ENCODE assay signal across 13 cellular contexts in the genomic region with DNA sequence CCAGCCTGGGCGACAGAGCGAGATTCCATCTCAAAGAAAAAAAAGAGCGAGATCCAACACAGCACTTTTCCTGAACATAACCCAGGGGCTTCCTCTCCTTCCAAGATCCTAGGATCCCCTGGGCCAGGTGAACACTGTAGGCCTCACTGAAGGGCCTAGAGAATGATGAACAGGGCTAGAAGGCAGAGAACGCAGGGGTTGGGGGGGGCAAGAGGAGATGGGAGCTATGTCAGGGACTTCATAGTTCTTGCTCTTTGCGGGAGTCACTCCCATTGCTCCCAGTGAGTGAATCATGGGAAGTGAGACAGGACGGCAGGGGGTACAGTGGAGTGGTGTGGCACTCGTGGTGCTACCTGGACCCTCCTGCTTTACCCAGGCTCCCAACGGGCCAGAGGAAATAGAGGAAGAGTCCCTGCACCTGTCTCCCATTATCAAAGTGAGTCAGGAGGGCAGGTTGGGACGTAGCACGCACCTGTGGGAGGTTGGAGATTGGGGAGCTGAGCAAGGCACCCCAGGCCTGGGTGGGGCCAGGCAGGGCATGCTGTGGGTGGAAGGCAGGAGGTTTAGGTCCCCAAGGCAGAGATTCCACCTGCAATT. TPM values are rescaled to one million over a fixed set of nuclear protein-coding genes. Genes with fewer than 3 reads are reported as not detected.
DNase-seq lines count a peak whose midpoint lies in the region; ATAC-seq, FAIRE-seq and TF ChIP-seq lines count a peak whose summit lies in the region.
"Had no signal": no experiment of that assay in that cellular context is flagged by ENCODE, and none has a peak within 500 bp of the region (broad histone marks: within the 10 kb centered on the region; RNA-seq: fewer than 3 reads in every experiment).

No MANE protein-coding gene starts in this region.

- H3K27me3 ChIP-seq in gastroesophageal sphincter (no peaks in the 10 kb centered on the region), small intestine (ENCODE audit: control insufficient read depth in 2 of 2, insufficient read depth in 2 of 2, low read length in 2 of 2) (no peaks in the 10 kb centered on the region)

- no peak for FAIRE-seq in small intestine (lab: Jason Lieb, UNC)

- H3K4me1 ChIP-seq in gastroesophageal sphincter, result peaks cover 0 to 69% (median 4%) of the 10 kb centered on the region in 3 donors
- peaks cover 0 to 12% of the 10 kb centered on the region in 2 donors for H3K4me1 ChIP-seq in small intestine (ENCODE audit: control insufficient read depth in 2 of 2, insufficient read depth in 1 of 2, low read depth in 1 of 2, low read length in 1 of 2)

- ATAC-seq in gastroesophageal sphincter, result no peak
- ATAC-seq in HG03342 (IDR thresholded peaks at IDR 0.05; ENCODE audit: unreplicated experiment), result no peak
- ATAC-seq: CD8-positive, alpha-beta T cell; mucosa of descending colon had no signal

- 83 to 97% methylated on average over 6 to 7 of the region's 10 CpGs for WGBS in gastroesophageal sphincter (ENCODE audit: low coverage in 1 of 2), 2 donors
- 37 to 73% (median 49%) methylated on average over 8 to 10 of the region's 10 CpGs for WGBS in small intestine, 3 donors

- DNase-seq in HT-29 (ENCODE audit: low spot score), result peak; percentile 69
- DNase-seq in SW480 (ENCODE audit: low spot score), result peak; percentile 94
- DNase-seq in small intestine, result peak; percentile 58
- DNase-seq in middle frontal gyrus (ENCODE audit: extremely low spot score, low spot score), result no peak
- no peak for DNase-seq in NCI-H526 treated with DMSO at 0.1 percent for 48 hours (lab: John Stamatoyannopoulos, UW)
- DNase-seq: activated T-cell treated with anti-CD3 and anti-CD28 coated beads, Interleukin-2, amount 50 U/mL, for 48 hours; amygdala; CD8-positive, alpha-beta T cell; foreskin fibroblast had no signal

- H3K9me3 ChIP-seq in gastroesophageal sphincter (no peaks in the 10 kb centered on the region), small intestine (ENCODE audit: control insufficient read depth, low read depth) (no peaks in the 10 kb centered on the region)
- H3K9me3 ChIP-seq: mucosa of descending colon had no signal

- H3K36me3 ChIP-seq in gastroesophageal sphincter (peaks cover 0 to 7% of the 10 kb centered on the region in 2 donors), small intestine (ENCODE audit: control insufficient read depth in 2 of 2, insufficient read depth in 2 of 2, low read length in 2 of 2) (peaks cover 0 to 7% of the 10 kb centered on the region in 2 donors)

- H3K4me3 ChIP-seq in gastroesophageal sphincter, result no peak overlapping the region
- no peak overlapping the region for H3K4me3 ChIP-seq in small intestine (ENCODE audit: low read depth in 1 of 2, low read length in 2 of 2)
- H3K4me3 ChIP-seq: mucosa of descending colon had no signal

- TF ChIP-seq CTCF in gastroesophageal sphincter (IDR thresholded peaks at IDR 0.05), result no peak

- TF ChIP-seq EP300 in gastroesophageal sphincter (IDR thresholded peaks at IDR 0.05), result no peak

- H3K27ac ChIP-seq in gastroesophageal sphincter (peak overlapping the region in 3 of 4 donors; percentile 89 to 95 (median 91)), small intestine (ENCODE audit: low read depth in 1 of 2, low read length in 1 of 2) (peak overlapping the region; percentile 94 to 97)

- TF ChIP-seq POLR2A in gastroesophageal sphincter (IDR thresholded peaks at IDR 0.05), result no peak

RNA-seq across cellular contexts. Expression of gene KRT8, which starts 1.3 kb away (rescaled TPM):
- 5,686 and 5,723 TPM in 2 replicates for total RNA-seq in HT-29 (2014; rRNA removed; shearing (Covaris generic))
- total RNA-seq in gastroesophageal sphincter, result 100 to 1,000 TPM in 3 of 4 donors, 10 to 100 TPM in 1; 72.0 to 565 (median 255) TPM
- 1,000 to 10,000 TPM; 2,417 to 3,002 (median 2,429) TPM for polyA plus RNA-seq in small intestine

RNA-seq across cellular contexts. Expression of gene KRT18, which starts 42.8 kb away (rescaled TPM):
- 9,796 and 10,041 TPM in 2 replicates for total RNA-seq in HT-29 (2014; rRNA removed; shearing (Covaris generic))
- total RNA-seq in gastroesophageal sphincter, result 10 to 100 TPM in 3 of 4 donors, 1 to 10 TPM in 1; 4.7 to 73.5 (median 24.3) TPM
- 100 to 1,000 TPM; 484 to 728 (median 496) TPM for polyA plus RNA-seq in small intestine

RNA-seq across cellular contexts. Expression of gene KRT78, which starts 57.4 kb away (rescaled TPM):
- not detected in 2 replicates for total RNA-seq in HT-29 (2014; rRNA removed; shearing (Covaris generic))
- total RNA-seq in gastroesophageal sphincter, result 1 to 10 TPM in 3 of 4 donors, under 1 TPM in 1; 0.27 to 9.5 (median 1.5) TPM
- 1 to 10 TPM in 1 of 3 donors, under 1 TPM in 2; 0.30 to 1.8 (median 0.54) TPM for polyA plus RNA-seq in small intestine
- total RNA-seq: CD8-positive, alpha-beta T cell; dermis microvascular lymphatic vessel endothelial cell; mucosa of descending colon had no signal

Comparison
In these comparisons a context has a peak if more than half of its experiments do, and no peak if none do; other contexts are left out.
1. DNase-seq: peak in HT-29 (single experiment), SW480 (single experiment) and small intestine (single experiment); none in middle frontal gyrus (single experiment) and NCI-H526 treated with DMSO at 0.1 percent for 48 hours (single experiment).
2. RNA of gene KRT8, which starts 1.3 kb away (total RNA-seq): 5,686 to 5,723 TPM in HT-29; 72.0 to 565 TPM in gastroesophageal sphincter; every median in the first group is over 10 times any median in the second.
3. RNA of gene KRT18, which starts 42.8 kb away (total RNA-seq): 9,796 to 10,041 TPM in HT-29; 4.7 to 73.5 TPM in gastroesophageal sphincter; every median in the first group is over 100 times any median in the second.